In the genomic region with DNA sequence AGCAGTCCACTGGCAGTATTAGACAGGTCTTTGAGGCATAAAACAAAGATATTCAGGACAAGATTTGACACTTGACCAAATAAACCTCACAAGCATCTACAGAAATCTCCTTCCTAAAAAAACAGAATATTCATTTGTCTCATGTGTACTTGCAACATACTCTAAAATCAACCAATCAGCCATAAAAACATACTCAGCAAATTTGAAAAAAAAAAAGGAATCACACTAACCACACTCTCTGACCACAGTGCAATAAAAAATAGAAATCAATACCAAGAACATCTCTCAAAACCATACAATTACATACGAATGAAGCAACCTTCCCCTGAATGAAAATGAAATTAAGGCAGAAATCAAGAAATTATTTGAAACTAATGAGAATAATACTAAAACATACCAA, we compare ENCODE assay signal across 35 cellular contexts.
"Had no signal": no experiment of that assay in that cellular context is flagged by ENCODE, and none has a peak within 500 bp of the region (broad histone marks: within the 10 kb centered on the region; RNA-seq: fewer than 3 reads in every experiment).

No MANE protein-coding gene starts in this region.

- DNase-seq: Kasumi-1, MG63, MM.1S, MV-4-11, NCI-H1048, NCI-H1092, NCI-H1092 treated with DMSO at 0.1 percent for 48 hours, NCI-H1105, NCI-H1105 treated with DMSO at 0.1 percent for 48 hours, NCI-H1417, NCI-H1417 treated with DMSO at 0.1 percent for 48 hours, NCI-H1436, NCI-H1436 treated with DMSO at 0.1 percent for 48 hours, NCI-H146, NCI-H1694, NCI-H1694 treated with DMSO at 0.1 percent for 48 hours, NCI-H187, NCI-H187 treated with DMSO at 0.1 percent for 48 hours, NCI-H1930, NCI-H2029, NCI-H2029 treated with DMSO at 0.1 percent for 48 hours, NCI-H2081, NCI-H2081 treated with DMSO at 0.1 percent for 48 hours, NCI-H2107, NCI-H2171, NCI-H2171 treated with DMSO at 0.1 percent for 48 hours, NCI-H2227 treated with DMSO at 0.1 percent for 48 hours, NCI-H226, NCI-H345, NCI-H446, NCI-H446 treated with DMSO at 0.1 percent for 48 hours, NCI-H510A, NCI-H510A treated with DMSO at 0.1 percent for 48 hours, NCI-H524, NCI-H524 treated with DMSO at 0.1 percent for 48 hours had no signal

- H3K9me3 ChIP-seq: MG63 had no signal

- H3K4me3 ChIP-seq: MG63 had no signal

- H3K36me3 ChIP-seq: MG63 had no signal

- H3K27me3 ChIP-seq: MG63 had no signal
